In genomic region chr2:120367221-120367620, GRCh38 we compare ENCODE assay signal across 27 cellular contexts. TPM values are rescaled to one million over a fixed set of nuclear protein-coding genes. Genes with fewer than 3 reads are reported as not detected.
DNase-seq lines count a peak whose midpoint lies in the region; ATAC-seq, FAIRE-seq and TF ChIP-seq lines count a peak whose summit lies in the region.
"Had no signal": no experiment of that assay in that cellular context is flagged by ENCODE, and none has a peak within 500 bp of the region (broad histone marks: within the 10 kb centered on the region; RNA-seq: fewer than 3 reads in every experiment).

No MANE protein-coding gene starts in this region.

- no peaks in the 10 kb centered on the region for H3K79me2 ChIP-seq in Loucy (ENCODE audit: insufficient read depth, low read length)
- no peaks in the 10 kb centered on the region for H3K79me2 ChIP-seq in H1 (ENCODE audit: control insufficient read depth in 1 of 2, insufficient read depth in 2 of 2, low read length in 2 of 2)
- no peaks in the 10 kb centered on the region for H3K79me2 ChIP-seq in osteoblast (ENCODE audit: insufficient read depth, low read length)
- no peaks in the 10 kb centered on the region for H3K79me2 ChIP-seq in HepG2 (ENCODE audit: insufficient read depth, low read length)

- H2BK120ac ChIP-seq in H1 (replicated peaks; ENCODE audit: low read depth, low read length): no peak overlapping the region

- H2BK12ac ChIP-seq in H1 (ENCODE audit: low read depth, low read length): no peak overlapping the region

- H4K20me1 ChIP-seq in BLaER1 (no peaks in the 10 kb centered on the region), Loucy (ENCODE audit: insufficient read depth, low read length, poor library complexity, severe bottlenecking) (no peaks in the 10 kb centered on the region), H1 (replicated peaks in 1 of 2; ENCODE audit: control insufficient read depth in 1 of 2, insufficient read depth in 2 of 2, low read length in 2 of 2) (no peaks in the 10 kb centered on the region), osteoblast (ENCODE audit: insufficient read depth, low read length) (no peaks in the 10 kb centered on the region), HepG2 (ENCODE audit: insufficient read depth, low read length) (no peaks in the 10 kb centered on the region)

- no peaks in the 10 kb centered on the region for H3K9me2 ChIP-seq in Loucy (replicated peaks; ENCODE audit: low read depth, low read length)

- H3K56ac ChIP-seq in H1 (replicated peaks; ENCODE audit: insufficient read length, low read depth, low read length): no peak overlapping the region

- WGBS in H1 (ENCODE audit: extremely low coverage in 1 of 2, insufficient coverage in 1 of 2, insufficient read length in 1 of 2, insufficient replicate concordance in 2 of 2, low coverage in 1 of 2, low lambda C conversion rate in 2 of 2, missing lambda C conversion rate in 1 of 2), 2 experiments: 91% methylated on average over 8 of the region's 8 CpGs; no CpG with 5 or more reads in 1 of the 2 experiments
- WGBS in HepG2 (ENCODE audit: low lambda C conversion rate): 29% methylated on average over 7 of the region's 8 CpGs

- in situ Hi-C loops in HepG2 (cut with HindIII; ENCODE audit: extremely low pct_ligation_motif_present, low pct_unique_long_range_greater_than_20kb): no loop called here

- H3K9me3 ChIP-seq in BLaER1 (no peaks in the 10 kb centered on the region), Loucy (ENCODE audit: insufficient read depth, low read depth, low read length) (no peaks in the 10 kb centered on the region), H1 (ENCODE audit: insufficient read depth in 2 of 2, low read depth in 1 of 2, low read length in 1 of 2) (no peaks in the 10 kb centered on the region), osteoblast (ENCODE audit: low read depth, low read length) (no peaks in the 10 kb centered on the region), HepG2 (ENCODE audit: low read length) (no peaks in the 10 kb centered on the region)
- H3K9me3 ChIP-seq: HAP-1 had no signal

- H3K27me3 ChIP-seq in BLaER1: no peaks in the 10 kb centered on the region
- no peaks in the 10 kb centered on the region for H3K27me3 ChIP-seq in Loucy (ENCODE audit: insufficient read depth, low read length, poor library complexity, severe bottlenecking)
- H3K27me3 ChIP-seq in H1 (replicated peaks in 1 of 4; ENCODE audit: control insufficient read depth in 3 of 4, extremely low read depth in 1 of 4, insufficient read depth in 3 of 4, low read length in 3 of 4): peaks cover 0 to 11% (median 4%) of the 10 kb centered on the region in 4 experiments; a peak in 3 of 7 replicates
- H3K27me3 ChIP-seq in osteoblast (ENCODE audit: insufficient read depth, low read length): no peaks in the 10 kb centered on the region
- peaks cover 4 to 68% of the 10 kb centered on the region in 2 experiments for H3K27me3 ChIP-seq in HepG2 (ENCODE audit: control insufficient read depth in 1 of 2, insufficient read depth in 2 of 2, low read length in 2 of 2)

- no peak overlapping the region for H4K8ac ChIP-seq in H1 (ENCODE audit: extremely low read depth, insufficient read depth, low read length)

- TF ChIP-seq CTCF in Loucy (conservative IDR thresholded peaks at IDR 0.05; ENCODE audit: low read length) (no peak), H1 (IDR thresholded peaks at IDR 0.05; ENCODE audit: control extremely low read depth in 1 of 3, insufficient read depth in 1 of 3, low read depth in 1 of 3, low read length in 3 of 3) (no peak), osteoblast (IDR thresholded peaks at IDR 0.05; ENCODE audit: extremely low read depth, low read depth, low read length) (no peak), GM10248 (IDR thresholded peaks at IDR 0.05; ENCODE audit: control extremely low read depth, extremely low read depth, low read depth, missing control alignments) (no peak), HepG2 (CRISPR knock-in tag; IDR thresholded peaks at IDR 0.05) (no peak)

- no peak overlapping the region for H3K14ac ChIP-seq in H1 (ENCODE audit: insufficient read length)

- H2AFZ ChIP-seq in Loucy (ENCODE audit: low read length) (peak overlapping the region; percentile 28; the same call in 1 of the 2 replicates), H1 (ENCODE audit: low read length) (no peak overlapping the region), osteoblast (ENCODE audit: low read length) (peak overlapping the region; percentile 47), HepG2 (ENCODE audit: low read length) (no peak overlapping the region)
- H2AFZ ChIP-seq: GM23338 had no signal

- DNase-seq in H1 (ENCODE audit: low read depth in 1 of 2, low spot score in 2 of 2): no peak
- no peak for DNase-seq in osteoblast (ENCODE audit: insufficient read length, low spot score, missing footprints)
- DNase-seq in GM10248 (ENCODE audit: extremely low spot score): no peak
- DNase-seq in HepG2 (ENCODE audit: low spot score): no peak
- DNase-seq: DMS153, DND-41, Kasumi-1, MV-4-11, NCI-H1105, NCI-H1436 treated with DMSO at 0.1 percent for 48 hours, NCI-H187 treated with DMSO at 0.1 percent for 48 hours, NCI-H2171 treated with DMSO at 0.1 percent for 48 hours, NCI-H345, NCI-H524, NCI-H774, SHP77 treated with DMSO at 0.1 percent for 48 hours, T-helper 2 cell had no signal

- no peak overlapping the region for H4K91ac ChIP-seq in H1 (replicated peaks; ENCODE audit: insufficient read length, low read length)

- peak overlapping the region; percentile 42 for H3K4me3 ChIP-seq in BLaER1
- H3K4me3 ChIP-seq in Loucy (ENCODE audit: low read length, poor library complexity, severe bottlenecking): no peak overlapping the region
- no peak overlapping the region for H3K4me3 ChIP-seq in H1 (ENCODE audit: extremely low read depth in 1 of 4, insufficient read depth in 2 of 4, low read depth in 3 of 4, low read length in 4 of 4)
- no peak overlapping the region for H3K4me3 ChIP-seq in osteoblast (ENCODE audit: insufficient read depth, low read length)
- H3K4me3 ChIP-seq in HepG2 (replicated peaks in 1 of 3; ENCODE audit: insufficient read depth in 1 of 3, low read depth in 2 of 3, low read length in 3 of 3): no peak overlapping the region
- H3K4me3 ChIP-seq: GM23338, HAP-1, K562, SK-N-MC had no signal

- FAIRE-seq in H1 (lab: Jason Lieb, UNC) (no peak), HepG2 (lab: Jason Lieb, UNC) (no peak)
- FAIRE-seq: GM18507, K562 had no signal

- no peaks in the 10 kb centered on the region for H3K79me1 ChIP-seq in H1 (ENCODE audit: low read depth, low read length)

- H2BK20ac ChIP-seq in H1 (ENCODE audit: low read length): no peak overlapping the region

- intact Hi-C loops in HepG2 (cut with micrococcal nuclease; ENCODE audit: unreplicated experiment): no loop called here

- no peaks in the 10 kb centered on the region for H3F3A ChIP-seq in Loucy (ENCODE audit: low read depth)

- no peak overlapping the region for H2BK5ac ChIP-seq in H1 (ENCODE audit: low read depth, low read length)

- TF ChIP-seq EP300 in H1 (IDR thresholded peaks at IDR 0.05; ENCODE audit: borderline replicate concordance in 1 of 2, low read depth in 2 of 2, low read length in 2 of 2): no peak
- TF ChIP-seq EP300 in HepG2 (IDR thresholded peaks at IDR 0.05; ENCODE audit: low read depth in 2 of 2, low read length in 2 of 2): no peak
- no peak for TF ChIP-seq EP300 in HepG2 (CRISPR knock-in tag; IDR thresholded peaks at IDR 0.05; ENCODE audit: borderline replicate concordance)

- H4K5ac ChIP-seq in H1 (ENCODE audit: insufficient read length, low read depth, low read length): no peak overlapping the region

- H3K18ac ChIP-seq in H1 (ENCODE audit: extremely low read depth, low read length): no peak overlapping the region

- no peak overlapping the region for H2AK5ac ChIP-seq in H1 (ENCODE audit: low read depth, low read length)

- H3K27ac ChIP-seq in BLaER1 (peak overlapping the region; percentile 58), H1 (ENCODE audit: low read depth, low read length) (no peak overlapping the region), osteoblast (ENCODE audit: low read depth, low read length) (no peak overlapping the region), HepG2 (ENCODE audit: extremely low read length, insufficient read depth, low read length) (no peak overlapping the region)
- H3K27ac ChIP-seq: HL-60, SK-N-MC had no signal

- BruUV-seq in HepG2 (replicated peaks; lab: Mats Ljungman, UMichigan): no TSS peak

- H3K23me2 ChIP-seq in H1 (ENCODE audit: low read depth, low read length): no peaks in the 10 kb centered on the region

- H3K4me1 ChIP-seq in BLaER1 (peaks cover 77% of the 10 kb centered on the region), Loucy (ENCODE audit: insufficient read depth, low read length, poor library complexity, severe bottlenecking) (no peaks in the 10 kb centered on the region), H1 (replicated peaks in 1 of 4; ENCODE audit: control insufficient read depth in 3 of 4, insufficient read depth in 4 of 4, low read length in 3 of 4) (peaks cover 1 to 7% (median 4%) of the 10 kb centered on the region in 4 experiments; a peak in 5 of 7 replicates), osteoblast (ENCODE audit: insufficient read depth, low read length) (peaks cover 10% of the 10 kb centered on the region), HepG2 (ENCODE audit: insufficient read depth, low read length) (no peaks in the 10 kb centered on the region)
- H3K4me1 ChIP-seq: HAP-1 had no signal

- ATAC-seq in HG03097 (IDR thresholded peaks at IDR 0.05; ENCODE audit: low FRiP score, unreplicated experiment) (no peak), HepG2 (no peak)
- ATAC-seq: GM23338, K562 had no signal

- H3K9ac ChIP-seq in BLaER1 (peak overlapping the region; percentile 12; the same call in 1 of the 2 replicates), Loucy (ENCODE audit: low read depth, low read length, poor library complexity, severe bottlenecking) (no peak overlapping the region), H1 (replicated peaks in 1 of 4; ENCODE audit: extremely low read depth in 1 of 4, low read depth in 3 of 4, low read length in 3 of 4) (no peak overlapping the region), HepG2 (ENCODE audit: insufficient read depth, low read depth, low read length) (no peak overlapping the region)

- H3K23ac ChIP-seq in H1 (ENCODE audit: insufficient read length): no peak overlapping the region

- H3K4me2 ChIP-seq in BLaER1 (peak overlapping the region; percentile 92), Loucy (ENCODE audit: low read depth, low read length, poor library complexity, severe bottlenecking) (no peak overlapping the region), H1 (ENCODE audit: insufficient read depth in 1 of 2, low read depth in 2 of 2, low read length in 2 of 2) (no peak overlapping the region), osteoblast (ENCODE audit: insufficient read depth, low read length) (peak overlapping the region; percentile 39), HepG2 (ENCODE audit: low read depth, low read length) (no peak overlapping the region)
- H3K4me2 ChIP-seq: GM23338 had no signal

- TF ChIP-seq RAD21 in H1 (IDR thresholded peaks at IDR 0.05 in 1 of 2, conservative IDR thresholded peaks at IDR 0.05 in 1 of 2; ENCODE audit: low read depth in 2 of 2, low read length in 2 of 2): no peak
- TF ChIP-seq RAD21 in HepG2 (CRISPR knock-in tag; IDR thresholded peaks at IDR 0.05): no peak

- no peak overlapping the region for H3K4ac ChIP-seq in H1 (replicated peaks; ENCODE audit: insufficient read length, low read depth, low read length)

- CTCF ChIA-PET in H1 (lab: Charles Lee; ENCODE audit: partially characterized antibody): interaction anchor here (0.6 to 2.1 kb wide), 2 partner anchors 10 to 154 kb away, joined by 3 to 7 read pairs; no protein-coding TSS in a partner anchor
- CTCF ChIA-PET in GM10248 (lab: Yijun Ruan, JAX): no interaction called here
- CTCF ChIA-PET in HepG2 (lab: Yijun Ruan, JAX; ENCODE audit: low intra/inter-chr PET ratio, low total read pairs): no interaction called here

- POLR2A ChIA-PET in H1 (lab: Charles Lee; ENCODE audit: partially characterized antibody) (no interaction called here), GM10248 (lab: Yijun Ruan, JAX) (no interaction called here), HepG2 (lab: Yijun Ruan, JAX) (no interaction called here)

- H3K36me3 ChIP-seq in BLaER1 (no peaks in the 10 kb centered on the region), Loucy (ENCODE audit: insufficient read depth, low read length) (no peaks in the 10 kb centered on the region), H1 (ENCODE audit: control insufficient read depth in 2 of 4, insufficient read depth in 4 of 4, low read length in 3 of 4) (no peaks in the 10 kb centered on the region), osteoblast (ENCODE audit: insufficient read depth, low read length) (no peaks in the 10 kb centered on the region), HepG2 (replicated peaks in 1 of 2; ENCODE audit: control insufficient read depth in 1 of 2, insufficient read depth in 2 of 2, low read length in 2 of 2) (no peaks in the 10 kb centered on the region)
- H3K36me3 ChIP-seq: HAP-1 had no signal

- H2BK15ac ChIP-seq in H1 (ENCODE audit: low read length): peak overlapping the region; percentile 5; the same call in 1 of the 2 replicates

- TF ChIP-seq POLR2A in H1 (IDR thresholded peaks at IDR 0.05; ENCODE audit: control extremely low read depth in 1 of 2, low read depth in 2 of 2, low read length in 2 of 2): no peak
- TF ChIP-seq POLR2A in HepG2 (IDR thresholded peaks at IDR 0.05; ENCODE audit: insufficient read depth in 1 of 2, low read depth in 2 of 2, low read length in 2 of 2): no peak

RNA-seq across cellular contexts. Expression of gene INHBB, which starts 21.3 kb away (rescaled TPM):
- total RNA-seq in H1 (2021; fragmentation: NEBNext Ultra II Directional; extraction: Animal tissue kit (Norgen Biotek cat#: 25700)): 0.23 and 0.30 TPM in 2 replicates
- polyA plus RNA-seq in H1 (2011; rRNA removed): 0.24 and 0.32 TPM in 2 replicates
- 0.25 TPM for polyA plus RNA-seq in H1 (2011; cell fraction: cytosol; rRNA removed)
- polyA plus RNA-seq in H1 (2011; cell fraction: nucleus; rRNA removed): 0.44 TPM
- polyA plus RNA-seq in H1 (2012, experiment 1 of 2): 0.27 to 0.51 TPM (median 0.42 TPM) in 4 replicates
- 0.31 TPM for polyA plus RNA-seq in H1 (2012, experiment 2 of 2)
- 0.10 TPM for polyA plus RNA-seq in H1 (2013, experiment 1 of 2)
- 0.15 TPM for polyA plus RNA-seq in H1 (2013, experiment 2 of 2)
- polyA minus RNA-seq in H1 (2011; rRNA and poly(A)+ RNA removed): 0.19 and 0.46 TPM in 2 replicates
- polyA minus RNA-seq in H1 (2011; cell fraction: cytosol; rRNA and poly(A)+ RNA removed): 0.44 TPM
- polyA minus RNA-seq in H1 (2011; cell fraction: nucleus; rRNA and poly(A)+ RNA removed): 0.50 TPM
- total RNA-seq in osteoblast: under 0.01 and 0.29 TPM in 2 replicates
- total RNA-seq in HepG2 (2016; rRNA removed; fragmentation: Illumina TruSeq; extraction: Trizol): 0.17 and 0.20 TPM in 2 replicates
- total RNA-seq in HepG2 (2016; cell fraction: cytosol; rRNA removed; fragmentation: Illumina TruSeq; extraction: Trizol; ENCODE audit: low read depth): not detected in 2 replicates
- 0.09 and 0.19 TPM in 2 replicates for total RNA-seq in HepG2 (2016; cell fraction: insoluble cytoplasmic fraction; rRNA removed; fragmentation: Illumina TruSeq; extraction: Trizol)
- total RNA-seq in HepG2 (2016; cell fraction: membrane; rRNA removed; fragmentation: Illumina TruSeq; extraction: Trizol): 0.09 and 0.10 TPM in 2 replicates
- 0.40 and 0.47 TPM in 2 replicates for total RNA-seq in HepG2 (2016; cell fraction: nucleus; rRNA removed; fragmentation: Illumina TruSeq; extraction: Trizol)
- polyA plus RNA-seq in HepG2 (2011; rRNA removed): 1.7 and 2.4 TPM in 2 replicates
- 2.2 and 2.3 TPM in 2 replicates for polyA plus RNA-seq in HepG2 (2011; cell fraction: cytosol; rRNA removed)
- polyA plus RNA-seq in HepG2 (2011; cell fraction: nucleus; rRNA removed): 2.0 and 2.4 TPM in 2 replicates
- 0.34 and 0.88 TPM in 2 replicates for polyA plus RNA-seq in HepG2 (2012)
- 0.05 TPM in 1 of 2 replicates, not detected in the other for polyA plus RNA-seq in HepG2 (2016; cell fraction: cytosol; fragmentation: Illumina TruSeq; extraction: Trizol; ENCODE audit: low read depth)
- 0.10 and 0.17 TPM in 2 replicates for polyA plus RNA-seq in HepG2 (2016; cell fraction: insoluble cytoplasmic fraction; fragmentation: Illumina TruSeq; extraction: Trizol; ENCODE audit: low read depth)
- 0.06 TPM in 2 replicates for polyA plus RNA-seq in HepG2 (2016; cell fraction: membrane; fragmentation: Illumina TruSeq; extraction: Trizol; ENCODE audit: low read depth)
- polyA plus RNA-seq in HepG2 (2016; cell fraction: nucleus; fragmentation: Illumina TruSeq; extraction: Trizol; ENCODE audit: insufficient read depth, low read depth): 0.37 and 0.68 TPM in 2 replicates
- 4.0 TPM in 1 of 2 replicates, not detected in the other for polyA minus RNA-seq in HepG2 (2011; rRNA and poly(A)+ RNA removed; ENCODE audit: low replicate concordance)
- 2.7 TPM in 2 replicates for polyA minus RNA-seq in HepG2 (2011; cell fraction: cytosol; rRNA and poly(A)+ RNA removed)
- 0.90 and 1.1 TPM in 2 replicates for polyA minus RNA-seq in HepG2 (2011; cell fraction: nucleus; rRNA and poly(A)+ RNA removed)
- total RNA-seq: B cell, K562 had no signal
- polyA plus RNA-seq: GM23338, K562 had no signal

Comparison
In these comparisons a context has a peak if more than half of its experiments do, and no peak if none do; other contexts are left out.
1. H3K4me2 ChIP-seq: peak in BLaER1 (single experiment) and osteoblast (single experiment); none in Loucy (single experiment), H1 (0 of 2) and HepG2 (single experiment).
2. H2AFZ ChIP-seq: peak in Loucy (single experiment) and osteoblast (single experiment); none in H1 (single experiment) and HepG2 (single experiment).